2 cellular contexts compared by ENCODE assay signal in genomic region chr1:219414250-219414649, GRCh38.
TF ChIP-seq lines count a peak whose summit lies in the region.

No MANE protein-coding gene starts in this region.

TF ChIP-seq in HepG2, 621 proteins besides CTCF, POLR2A, EP300 and RAD21 (continued from another document and continues in another):
- no peak for TF ChIP-seq ZBTB39 (CRISPR knock-in tag; IDR thresholded peaks at IDR 0.05)
- TF ChIP-seq ETV6 (CRISPR knock-in tag; conservative IDR thresholded peaks at IDR 0.05): no peak
- no peak for TF ChIP-seq CBX2 (IDR thresholded peaks at IDR 0.05; ENCODE audit: low read depth, low read length)
- no peak for TF ChIP-seq CBX2 (CRISPR knock-in tag; IDR thresholded peaks at IDR 0.05; ENCODE audit: low read depth)
- TF ChIP-seq RCOR2 (CRISPR knock-in tag; IDR thresholded peaks at IDR 0.05): peak; percentile 83
- no peak for TF ChIP-seq XBP1 (CRISPR knock-in tag; IDR thresholded peaks at IDR 0.05)
- no peak for TF ChIP-seq SCMH1 (CRISPR knock-in tag; IDR thresholded peaks at IDR 0.05; ENCODE audit: borderline replicate concordance)
- no peak for TF ChIP-seq SMC3 (IDR thresholded peaks at IDR 0.05; ENCODE audit: low read length)
- no peak for TF ChIP-seq ZNF253 (CRISPR knock-in tag; IDR thresholded peaks at IDR 0.05; ENCODE audit: borderline replicate concordance)
- TF ChIP-seq GZF1 (CRISPR knock-in tag; IDR thresholded peaks at IDR 0.05): no peak
- TF ChIP-seq ZKSCAN8 (CRISPR knock-in tag; IDR thresholded peaks at IDR 0.05; ENCODE audit: borderline replicate concordance): no peak
- no peak for TF ChIP-seq NFKB2 (CRISPR knock-in tag; IDR thresholded peaks at IDR 0.05; ENCODE audit: borderline replicate concordance)
- no peak for TF ChIP-seq ZNF562 (CRISPR knock-in tag; IDR thresholded peaks at IDR 0.05; ENCODE audit: borderline replicate concordance)
- TF ChIP-seq, protein P1, sequence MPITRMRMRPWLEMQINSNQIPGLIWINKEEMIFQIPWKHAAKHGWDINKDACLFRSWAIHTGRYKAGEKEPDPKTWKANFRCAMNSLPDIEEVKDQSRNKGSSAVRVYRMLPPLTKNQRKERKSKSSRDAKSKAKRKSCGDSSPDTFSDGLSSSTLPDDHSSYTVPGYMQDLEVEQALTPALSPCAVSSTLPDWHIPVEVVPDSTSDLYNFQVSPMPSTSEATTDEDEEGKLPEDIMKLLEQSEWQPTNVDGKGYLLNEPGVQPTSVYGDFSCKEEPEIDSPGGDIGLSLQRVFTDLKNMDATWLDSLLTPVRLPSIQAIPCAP (CRISPR knock-in tag; IDR thresholded peaks at IDR 0.05; ENCODE audit: low read depth): no peak
- TF ChIP-seq NFYC (CRISPR knock-in tag; IDR thresholded peaks at IDR 0.05): no peak
- no peak for TF ChIP-seq MATR3 (CRISPR knock-in tag; IDR thresholded peaks at IDR 0.05)
- TF ChIP-seq STAG1 (CRISPR knock-in tag; IDR thresholded peaks at IDR 0.05): no peak
- TF ChIP-seq MXD4 (CRISPR knock-in tag; IDR thresholded peaks at IDR 0.05): no peak
- TF ChIP-seq AHR (CRISPR knock-in tag; IDR thresholded peaks at IDR 0.05): no peak
- TF ChIP-seq ZNF431 (CRISPR knock-in tag; IDR thresholded peaks at IDR 0.05; ENCODE audit: borderline replicate concordance, low read depth): no peak
- TF ChIP-seq ARNT2 (CRISPR knock-in tag; IDR thresholded peaks at IDR 0.05; ENCODE audit: low read depth): no peak
- no peak; the same call in 1 of the 2 replicates for TF ChIP-seq HOXA5 (CRISPR knock-in tag; IDR thresholded peaks at IDR 0.05)
- peak; percentile 68; the same call in 1 of the 2 replicates for TF ChIP-seq ERF (CRISPR knock-in tag; IDR thresholded peaks at IDR 0.05)
- no peak for TF ChIP-seq ZNF138 (CRISPR knock-in tag; IDR thresholded peaks at IDR 0.05; ENCODE audit: low read depth)
- TF ChIP-seq, protein P2, sequence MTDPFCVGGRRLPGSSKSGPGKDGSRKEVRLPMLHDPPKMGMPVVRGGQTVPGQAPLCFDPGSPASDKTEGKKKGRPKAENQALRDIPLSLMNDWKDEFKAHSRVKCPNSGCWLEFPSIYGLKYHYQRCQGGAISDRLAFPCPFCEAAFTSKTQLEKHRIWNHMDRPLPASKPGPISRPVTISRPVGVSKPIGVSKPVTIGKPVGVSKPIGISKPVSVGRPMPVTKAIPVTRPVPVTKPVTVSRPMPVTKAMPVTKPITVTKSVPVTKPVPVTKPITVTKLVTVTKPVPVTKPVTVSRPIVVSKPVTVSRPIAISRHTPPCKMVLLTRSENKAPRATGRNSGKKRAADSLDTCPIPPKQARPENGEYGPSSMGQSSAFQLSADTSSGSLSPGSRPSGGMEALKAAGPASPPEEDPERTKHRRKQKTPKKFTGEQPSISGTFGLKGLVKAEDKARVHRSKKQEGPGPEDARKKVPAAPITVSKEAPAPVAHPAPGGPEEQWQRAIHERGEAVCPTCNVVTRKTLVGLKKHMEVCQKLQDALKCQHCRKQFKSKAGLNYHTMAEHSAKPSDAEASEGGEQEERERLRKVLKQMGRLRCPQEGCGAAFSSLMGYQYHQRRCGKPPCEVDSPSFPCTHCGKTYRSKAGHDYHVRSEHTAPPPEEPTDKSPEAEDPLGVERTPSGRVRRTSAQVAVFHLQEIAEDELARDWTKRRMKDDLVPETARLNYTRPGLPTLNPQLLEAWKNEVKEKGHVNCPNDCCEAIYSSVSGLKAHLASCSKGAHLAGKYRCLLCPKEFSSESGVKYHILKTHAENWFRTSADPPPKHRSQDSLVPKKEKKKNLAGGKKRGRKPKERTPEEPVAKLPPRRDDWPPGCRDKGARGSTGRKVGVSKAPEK (CRISPR knock-in tag; IDR thresholded peaks at IDR 0.05; ENCODE audit: borderline replicate concordance): no peak
- no peak for TF ChIP-seq CREB1 (IDR thresholded peaks at IDR 0.05)
- TF ChIP-seq CREB1 (CRISPR knock-in tag; IDR thresholded peaks at IDR 0.05): peak; percentile 43; the same call in 1 of the 2 replicates
- TF ChIP-seq, protein P3, sequence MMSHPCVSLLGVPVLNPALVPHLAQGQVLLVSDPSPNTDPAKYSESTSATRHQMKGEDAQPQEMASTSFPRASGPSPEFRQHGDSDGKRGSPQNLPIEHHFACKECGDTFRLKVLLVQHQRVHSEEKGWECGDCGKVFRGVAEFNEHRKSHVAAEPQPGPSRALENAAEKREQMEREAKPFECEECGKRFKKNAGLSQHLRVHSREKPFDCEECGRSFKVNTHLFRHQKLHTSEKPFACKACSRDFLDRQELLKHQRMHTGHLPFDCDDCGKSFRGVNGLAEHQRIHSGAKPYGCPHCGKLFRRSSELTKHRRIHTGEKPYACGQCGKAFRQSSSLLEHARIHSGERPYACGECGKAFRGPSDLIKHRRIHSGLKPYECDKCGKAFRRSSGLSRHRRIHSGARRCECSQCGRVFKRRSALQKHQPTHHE (CRISPR knock-in tag; IDR thresholded peaks at IDR 0.05; ENCODE audit: borderline replicate concordance): no peak
- TF ChIP-seq ZNF629 (CRISPR knock-in tag; conservative IDR thresholded peaks at IDR 0.05): peak; percentile 91
- TF ChIP-seq, protein P4, sequence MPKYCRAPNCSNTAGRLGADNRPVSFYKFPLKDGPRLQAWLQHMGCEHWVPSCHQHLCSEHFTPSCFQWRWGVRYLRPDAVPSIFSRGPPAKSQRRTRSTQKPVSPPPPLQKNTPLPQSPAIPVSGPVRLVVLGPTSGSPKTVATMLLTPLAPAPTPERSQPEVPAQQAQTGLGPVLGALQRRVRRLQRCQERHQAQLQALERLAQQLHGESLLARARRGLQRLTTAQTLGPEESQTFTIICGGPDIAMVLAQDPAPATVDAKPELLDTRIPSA (CRISPR knock-in tag; IDR thresholded peaks at IDR 0.05; ENCODE audit: borderline replicate concordance): no peak
- peak; percentile 85 for TF ChIP-seq NCOA2 (CRISPR knock-in tag; IDR thresholded peaks at IDR 0.05)

TF ChIP-seq in SK-N-SH, 30 proteins besides CTCF, POLR2A, EP300 and RAD21 (continued from another document):
- no peak for TF ChIP-seq EZH2phosphoT487 (IDR thresholded peaks at IDR 0.05; ENCODE audit: borderline replicate concordance, low read depth)
- no peak for TF ChIP-seq REST (IDR thresholded peaks at IDR 0.05; ENCODE audit: low read depth, low read length)
- no peak for TF ChIP-seq POLR2AphosphoS5 (IDR thresholded peaks at IDR 0.05; ENCODE audit: low read depth, low read length)
- no peak for TF ChIP-seq FOXJ3 (CRISPR knock-in tag; IDR thresholded peaks at IDR 0.05)
- no peak for TF ChIP-seq JUND (IDR thresholded peaks at IDR 0.05)
- TF ChIP-seq TAF1 (IDR thresholded peaks at IDR 0.05; ENCODE audit: borderline replicate concordance, low read depth, low read length): no peak
- no peak for TF ChIP-seq RXRA (IDR thresholded peaks at IDR 0.05; ENCODE audit: borderline replicate concordance, low read depth)
- no peak for TF ChIP-seq GATA2 (CRISPR knock-in tag; IDR thresholded peaks at IDR 0.05)
- no peak for TF ChIP-seq CHD2 (IDR thresholded peaks at IDR 0.05; ENCODE audit: low read length, partially characterized antibody)
- TF ChIP-seq NRF1 (IDR thresholded peaks at IDR 0.05; ENCODE audit: low read depth, low read length): no peak
